In genomic region chr2:9897331-9897737, GRCh38 we compare ENCODE assay signal across 8 cellular contexts. TPM values are rescaled to one million over a fixed set of nuclear protein-coding genes. Genes with fewer than 3 reads are reported as not detected.
DNase-seq lines count a peak whose midpoint lies in the region; ATAC-seq and TF ChIP-seq lines count a peak whose summit lies in the region.

No MANE protein-coding gene starts in this region.

- intact Hi-C loops in body of pancreas (cut with DNase I) (no loop called here), lower lobe of right lung (cut with DNase I) (no loop called here)

- 62 to 65% methylated on average over 3 of the region's 3 CpGs for whole genome bisulfite sequencing in body of pancreas, 2 donors

- no peaks in the 10 kb centered on the region for H3K9me3 ChIP-seq in body of pancreas
- no peaks in the 10 kb centered on the region for H3K9me3 ChIP-seq in lower lobe of right lung

- no peak for TF ChIP-seq CTCF in AG09309 (IDR thresholded peaks at IDR 0.05; ENCODE audit: control insufficient read depth, insufficient read depth, low read depth, low read length, missing control alignments)
- no peak for TF ChIP-seq CTCF in GM20000 (IDR thresholded peaks at IDR 0.05; ENCODE audit: extremely low read depth, missing control alignments)
- no peak for TF ChIP-seq CTCF in body of pancreas (IDR thresholded peaks at IDR 0.05)
- TF ChIP-seq CTCF in lower lobe of right lung (IDR thresholded peaks at IDR 0.05) = no peak

- no peak for TF ChIP-seq POLR2A in body of pancreas (IDR thresholded peaks at IDR 0.05)

- ATAC-seq in body of pancreas (no peak), lower lobe of right lung (peak; percentile 67 to 72)
- ATAC-seq in stimulated activated naive CD8-positive, alpha-beta T cell treated with anti-CD3 and anti-CD28 coated beads, Interleukin-15, amount 100 ng/mL, for 72 hours = peak; percentile 100
- ATAC-seq in stimulated activated memory B cell treated with anti-CD40 and anti-IgM and Interleukin-4, amounts not matched to agents 10 μg/mL and 1 μg/mL and 100 μg/mL, for 72 hours = no peak

- H3K27me3 Mint-ChIP-seq in stimulated activated naive CD8-positive, alpha-beta T cell treated with anti-CD3 and anti-CD28 coated beads, Interleukin-15, amount 100 ng/mL, for 72 hours = no peaks in the 10 kb centered on the region
- no peaks in the 10 kb centered on the region for H3K27me3 Mint-ChIP-seq in stimulated activated memory B cell treated with anti-CD40 and anti-IgM and Interleukin-4, amounts not matched to agents 10 μg/mL and 1 μg/mL and 100 μg/mL, for 72 hours

- H3K36me3 ChIP-seq in body of pancreas (replicated peaks in 1 of 2; ENCODE audit: insufficient read depth in 1 of 2, low read depth in 2 of 2) (no peaks in the 10 kb centered on the region), lower lobe of right lung (no peaks in the 10 kb centered on the region)

- H3K36me3 Mint-ChIP-seq in stimulated activated memory B cell treated with anti-CD40 and anti-IgM and Interleukin-4, amounts not matched to agents 10 μg/mL and 1 μg/mL and 100 μg/mL, for 72 hours = peaks cover 26% of the 10 kb centered on the region

- no peaks in the 10 kb centered on the region for H3K9me3 Mint-ChIP-seq in stimulated activated naive CD8-positive, alpha-beta T cell treated with anti-CD3 and anti-CD28 coated beads, Interleukin-15, amount 100 ng/mL, for 72 hours
- no peaks in the 10 kb centered on the region for H3K9me3 Mint-ChIP-seq in stimulated activated memory B cell treated with anti-CD40 and anti-IgM and Interleukin-4, amounts not matched to agents 10 μg/mL and 1 μg/mL and 100 μg/mL, for 72 hours

- H3K4me3 ChIP-seq in AG09309 (ENCODE audit: control insufficient read depth, low read depth, low read length) = no peak overlapping the region
- H3K4me3 ChIP-seq in body of pancreas = no peak overlapping the region
- no peak overlapping the region for H3K4me3 ChIP-seq in lower lobe of right lung

- H3K27ac Mint-ChIP-seq in stimulated activated naive CD8-positive, alpha-beta T cell treated with anti-CD3 and anti-CD28 coated beads, Interleukin-15, amount 100 ng/mL, for 72 hours = peak overlapping the region; percentile 19 to 52
- H3K27ac Mint-ChIP-seq in stimulated activated memory B cell treated with anti-CD40 and anti-IgM and Interleukin-4, amounts not matched to agents 10 μg/mL and 1 μg/mL and 100 μg/mL, for 72 hours = no peak overlapping the region

- H3K27me3 ChIP-seq in body of pancreas (no peaks in the 10 kb centered on the region), lower lobe of right lung (ENCODE audit: low read depth) (no peaks in the 10 kb centered on the region)

- DNase-seq in AG09309 (ENCODE audit: low read depth) (peak; percentile 82), GM20000 (ENCODE audit: low spot score) (peak; percentile 8), NCI-H226 (peak; percentile 89), body of pancreas (peak; percentile 35 to 65 (median 54)), lower lobe of right lung (no peak), SK-N-DZ (ENCODE audit: low spot score) (no peak)
- peak; percentile 54 to 81 for DNase-seq in stimulated activated naive CD8-positive, alpha-beta T cell treated with anti-CD3 and anti-CD28 coated beads, Interleukin-15, amount 100 ng/mL, for 72 hours

- peak overlapping the region in 1 of 2 donors; percentile 47 for H3K4me3 Mint-ChIP-seq in stimulated activated naive CD8-positive, alpha-beta T cell treated with anti-CD3 and anti-CD28 coated beads, Interleukin-15, amount 100 ng/mL, for 72 hours
- no peak overlapping the region for H3K4me3 Mint-ChIP-seq in stimulated activated memory B cell treated with anti-CD40 and anti-IgM and Interleukin-4, amounts not matched to agents 10 μg/mL and 1 μg/mL and 100 μg/mL, for 72 hours

- H3K4me1 ChIP-seq in body of pancreas (peaks cover 11% of the 10 kb centered on the region), lower lobe of right lung (peaks cover 26% of the 10 kb centered on the region)

- H3K27ac ChIP-seq in body of pancreas (no peak overlapping the region), lower lobe of right lung (no peak overlapping the region)

- H3K4me1 Mint-ChIP-seq in stimulated activated naive CD8-positive, alpha-beta T cell treated with anti-CD3 and anti-CD28 coated beads, Interleukin-15, amount 100 ng/mL, for 72 hours = peaks cover 19% of the 10 kb centered on the region
- H3K4me1 Mint-ChIP-seq in stimulated activated memory B cell treated with anti-CD40 and anti-IgM and Interleukin-4, amounts not matched to agents 10 μg/mL and 1 μg/mL and 100 μg/mL, for 72 hours = no peaks in the 10 kb centered on the region

RNA-seq across cellular contexts. Expression of gene TAF1B, which starts 54.1 kb away (rescaled TPM):
- total RNA-seq in body of pancreas (10 to 100 TPM; 12.9 to 19.5 TPM), lower lobe of right lung (22.9 TPM)
- 20.0 and 38.3 TPM in 2 replicates for polyA plus RNA-seq in SK-N-DZ (2014; cell fraction: cytosol; rRNA removed)
- 34.7 and 53.5 TPM in 2 replicates for polyA plus RNA-seq in SK-N-DZ (2014; cell fraction: nucleus; rRNA removed)

RNA-seq across cellular contexts. Expression of gene GRHL1, which starts 54.2 kb away (rescaled TPM):
- total RNA-seq in body of pancreas (1 to 10 TPM; 2.0 to 4.2 TPM), lower lobe of right lung (6.5 TPM)
- 3.4 and 8.7 TPM in 2 replicates for polyA plus RNA-seq in SK-N-DZ (2014; cell fraction: cytosol; rRNA removed)
- 14.4 and 24.5 TPM in 2 replicates for polyA plus RNA-seq in SK-N-DZ (2014; cell fraction: nucleus; rRNA removed)

Comparison
In these comparisons a context has a peak if more than half of its experiments do, and no peak if none do; other contexts are left out.
1. DNase-seq: peak in AG09309 (single experiment), GM20000 (single experiment), NCI-H226 (single experiment), body of pancreas (4 of 4) and stimulated activated naive CD8-positive, alpha-beta T cell treated with anti-CD3 and anti-CD28 coated beads, Interleukin-15, amount 100 ng/mL, for 72 hours (2 of 2); none in lower lobe of right lung (single experiment) and SK-N-DZ (single experiment).
2. ATAC-seq: peak in lower lobe of right lung (2 of 2) and stimulated activated naive CD8-positive, alpha-beta T cell treated with anti-CD3 and anti-CD28 coated beads, Interleukin-15, amount 100 ng/mL, for 72 hours (single experiment); none in body of pancreas (single experiment) and stimulated activated memory B cell treated with anti-CD40 and anti-IgM and Interleukin-4, amounts not matched to agents 10 μg/mL and 1 μg/mL and 100 μg/mL, for 72 hours (single experiment).